Comparison of ENCODE assay signal across 1 cellular context in the genomic region with DNA sequence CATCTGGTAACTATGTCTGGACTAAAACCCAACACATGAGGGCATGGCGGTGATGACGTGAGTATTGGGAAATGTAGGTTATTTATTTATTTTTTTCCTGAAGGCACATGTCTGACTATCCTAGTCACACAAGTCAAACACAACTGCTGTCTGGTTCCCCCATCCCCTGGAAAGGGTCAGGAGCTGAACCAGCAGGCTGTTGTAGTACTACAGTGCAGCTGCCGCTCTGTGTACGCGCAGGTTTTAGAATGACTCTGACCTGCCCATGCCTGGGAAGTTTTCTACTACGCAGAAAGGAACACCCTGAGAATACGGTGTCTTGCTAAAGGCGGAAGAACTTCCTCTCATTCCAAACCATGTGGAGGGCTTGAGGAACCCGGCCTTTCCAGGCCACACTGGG.
TF ChIP-seq lines count a peak whose summit lies in the region.

No MANE protein-coding gene starts in this region.

TF ChIP-seq in HepG2, 621 proteins besides CTCF, POLR2A, EP300 and RAD21 (continued from another document and continues in another):
- no peak for TF ChIP-seq HNF1A (IDR thresholded peaks at IDR 0.05; ENCODE audit: low read depth)
- no peak for TF ChIP-seq HNF1A (CRISPR knock-in tag; IDR thresholded peaks at IDR 0.05; ENCODE audit: borderline replicate concordance)
- TF ChIP-seq ONECUT2 (CRISPR knock-in tag; IDR thresholded peaks at IDR 0.05), result no peak
- no peak for TF ChIP-seq IRX3 (CRISPR knock-in tag; IDR thresholded peaks at IDR 0.05; ENCODE audit: borderline replicate concordance, low read depth)
- TF ChIP-seq TGIF2 (CRISPR knock-in tag; IDR thresholded peaks at IDR 0.05), result no peak
- no peak for TF ChIP-seq NAIF1 (CRISPR knock-in tag; IDR thresholded peaks at IDR 0.05; ENCODE audit: borderline replicate concordance)
- no peak for TF ChIP-seq ARID2 (CRISPR knock-in tag; IDR thresholded peaks at IDR 0.05; ENCODE audit: borderline replicate concordance)
- TF ChIP-seq IRF2 (CRISPR knock-in tag; IDR thresholded peaks at IDR 0.05), result no peak
- no peak for TF ChIP-seq ZNF251 (CRISPR knock-in tag; IDR thresholded peaks at IDR 0.05)
- TF ChIP-seq, protein P1, sequence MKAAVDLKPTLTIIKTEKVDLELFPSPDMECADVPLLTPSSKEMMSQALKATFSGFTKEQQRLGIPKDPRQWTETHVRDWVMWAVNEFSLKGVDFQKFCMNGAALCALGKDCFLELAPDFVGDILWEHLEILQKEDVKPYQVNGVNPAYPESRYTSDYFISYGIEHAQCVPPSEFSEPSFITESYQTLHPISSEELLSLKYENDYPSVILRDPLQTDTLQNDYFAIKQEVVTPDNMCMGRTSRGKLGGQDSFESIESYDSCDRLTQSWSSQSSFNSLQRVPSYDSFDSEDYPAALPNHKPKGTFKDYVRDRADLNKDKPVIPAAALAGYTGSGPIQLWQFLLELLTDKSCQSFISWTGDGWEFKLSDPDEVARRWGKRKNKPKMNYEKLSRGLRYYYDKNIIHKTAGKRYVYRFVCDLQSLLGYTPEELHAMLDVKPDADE (CRISPR knock-in tag; IDR thresholded peaks at IDR 0.05), result no peak
- no peak for TF ChIP-seq MTERF4 (CRISPR knock-in tag; IDR thresholded peaks at IDR 0.05)
- TF ChIP-seq ZBTB38 (CRISPR knock-in tag; IDR thresholded peaks at IDR 0.05), result no peak
- TF ChIP-seq, protein P2, sequence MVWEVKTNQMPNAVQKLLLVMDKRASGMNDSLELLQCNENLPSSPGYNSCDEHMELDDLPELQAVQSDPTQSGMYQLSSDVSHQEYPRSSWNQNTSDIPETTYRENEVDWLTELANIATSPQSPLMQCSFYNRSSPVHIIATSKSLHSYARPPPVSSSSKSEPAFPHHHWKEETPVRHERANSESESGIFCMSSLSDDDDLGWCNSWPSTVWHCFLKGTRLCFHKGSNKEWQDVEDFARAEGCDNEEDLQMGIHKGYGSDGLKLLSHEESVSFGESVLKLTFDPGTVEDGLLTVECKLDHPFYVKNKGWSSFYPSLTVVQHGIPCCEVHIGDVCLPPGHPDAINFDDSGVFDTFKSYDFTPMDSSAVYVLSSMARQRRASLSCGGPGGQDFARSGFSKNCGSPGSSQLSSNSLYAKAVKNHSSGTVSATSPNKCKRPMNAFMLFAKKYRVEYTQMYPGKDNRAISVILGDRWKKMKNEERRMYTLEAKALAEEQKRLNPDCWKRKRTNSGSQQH (CRISPR knock-in tag; IDR thresholded peaks at IDR 0.05; ENCODE audit: low read depth), result no peak
- TF ChIP-seq KLF16 (CRISPR knock-in tag; IDR thresholded peaks at IDR 0.05), result no peak
- TF ChIP-seq NCOA1 (CRISPR knock-in tag; IDR thresholded peaks at IDR 0.05), result no peak
- no peak for TF ChIP-seq HOXA5 (CRISPR knock-in tag; IDR thresholded peaks at IDR 0.05)
- TF ChIP-seq ZNF431 (CRISPR knock-in tag; IDR thresholded peaks at IDR 0.05; ENCODE audit: borderline replicate concordance, low read depth), result no peak
- TF ChIP-seq, protein P3, sequence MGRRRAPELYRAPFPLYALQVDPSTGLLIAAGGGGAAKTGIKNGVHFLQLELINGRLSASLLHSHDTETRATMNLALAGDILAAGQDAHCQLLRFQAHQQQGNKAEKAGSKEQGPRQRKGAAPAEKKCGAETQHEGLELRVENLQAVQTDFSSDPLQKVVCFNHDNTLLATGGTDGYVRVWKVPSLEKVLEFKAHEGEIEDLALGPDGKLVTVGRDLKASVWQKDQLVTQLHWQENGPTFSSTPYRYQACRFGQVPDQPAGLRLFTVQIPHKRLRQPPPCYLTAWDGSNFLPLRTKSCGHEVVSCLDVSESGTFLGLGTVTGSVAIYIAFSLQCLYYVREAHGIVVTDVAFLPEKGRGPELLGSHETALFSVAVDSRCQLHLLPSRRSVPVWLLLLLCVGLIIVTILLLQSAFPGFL (CRISPR knock-in tag; IDR thresholded peaks at IDR 0.05), result no peak
- TF ChIP-seq ZNF674 (CRISPR knock-in tag; IDR thresholded peaks at IDR 0.05; ENCODE audit: low read depth), result no peak
- no peak for TF ChIP-seq E2F1 (CRISPR knock-in tag; IDR thresholded peaks at IDR 0.05)
- no peak for TF ChIP-seq RBM22 (optimal IDR thresholded peaks at IDR 0.05; ENCODE audit: low read length)
- TF ChIP-seq ZNF142 (CRISPR knock-in tag; IDR thresholded peaks at IDR 0.05), result no peak
- TF ChIP-seq NR2C2 (CRISPR knock-in tag; IDR thresholded peaks at IDR 0.05; ENCODE audit: borderline replicate concordance), result no peak
- no peak for TF ChIP-seq ZNF800 (CRISPR knock-in tag; IDR thresholded peaks at IDR 0.05)
- TF ChIP-seq FLYWCH1 (CRISPR knock-in tag; IDR thresholded peaks at IDR 0.05), result no peak
- TF ChIP-seq ZEB1 (IDR thresholded peaks at IDR 0.05; ENCODE audit: insufficient replicate concordance, low read depth), result no peak
- no peak for TF ChIP-seq ZHX1 (CRISPR knock-in tag; IDR thresholded peaks at IDR 0.05; ENCODE audit: low read depth)
- TF ChIP-seq SATB2 (CRISPR knock-in tag; IDR thresholded peaks at IDR 0.05), result no peak
- no peak for TF ChIP-seq KAT8 (CRISPR knock-in tag; IDR thresholded peaks at IDR 0.05)
- TF ChIP-seq FOXK1 (CRISPR knock-in tag; IDR thresholded peaks at IDR 0.05; ENCODE audit: borderline replicate concordance, low read depth), result peak; percentile 61; the same call in 1 of the 2 replicates
- no peak for TF ChIP-seq ZNF660 (CRISPR knock-in tag; IDR thresholded peaks at IDR 0.05; ENCODE audit: borderline replicate concordance, low read depth)
- no peak for TF ChIP-seq SCMH1 (CRISPR knock-in tag; IDR thresholded peaks at IDR 0.05; ENCODE audit: borderline replicate concordance)
- TF ChIP-seq PAWR (CRISPR knock-in tag; IDR thresholded peaks at IDR 0.05; ENCODE audit: borderline replicate concordance), result no peak
- no peak for TF ChIP-seq CENPT (CRISPR knock-in tag; IDR thresholded peaks at IDR 0.05; ENCODE audit: low read depth)
